In the genomic region with DNA sequence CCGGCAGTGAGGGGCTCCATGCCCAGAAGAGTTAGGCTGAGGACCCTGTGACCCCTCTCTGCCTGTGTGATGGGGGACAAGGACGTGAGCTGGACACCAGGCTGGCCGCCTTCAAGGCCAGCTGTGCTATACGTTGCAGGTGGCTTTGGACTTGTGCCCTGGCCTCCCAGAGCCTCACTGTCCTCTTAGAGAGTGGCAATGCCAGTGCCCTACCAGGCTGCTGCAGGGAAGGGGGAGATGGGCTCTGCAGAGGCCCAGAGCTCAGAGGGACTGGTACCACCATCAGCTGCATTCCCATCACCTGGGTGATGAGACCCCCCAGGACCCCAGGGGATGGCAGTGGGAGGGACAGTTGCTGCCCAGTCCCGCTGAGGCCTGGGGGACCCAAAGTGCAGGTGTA, we compare ENCODE assay signal across 13 cellular contexts.
"Had no signal": no experiment of that assay in that cellular context is flagged by ENCODE, and none has a peak within 500 bp of the region (broad histone marks: within the 10 kb centered on the region; RNA-seq: fewer than 3 reads in every experiment).

No MANE protein-coding gene starts in this region.

- H3K27me3 Mint-ChIP-seq: activated CD4-positive, alpha-beta memory T cell treated with anti-CD3 and anti-CD28 coated beads for 36 hours had no signal

- H3K27ac Mint-ChIP-seq: activated CD4-positive, alpha-beta memory T cell treated with anti-CD3 and anti-CD28 coated beads for 36 hours; dendritic cell treated with granulocyte-macrophage colony-stimulating factor and Interleukin-4, amounts not matched to agents 40 ng/mL and 50 ng/mL, for 4 days; immature natural killer cell; memory B cell; nephron had no signal

- H3K9me3 Mint-ChIP-seq: activated CD4-positive, alpha-beta memory T cell treated with anti-CD3 and anti-CD28 coated beads for 36 hours; activated T-cell treated with anti-CD3 and anti-CD28 coated beads, Interleukin-2, amount 50 U/mL, for 4 hours; dendritic cell treated with granulocyte-macrophage colony-stimulating factor and Interleukin-4, amounts not matched to agents 40 ng/mL and 50 ng/mL, for 4 days; immature natural killer cell; memory B cell; nephron had no signal

- H3K36me3 ChIP-seq: pancreas had no signal

- H3K27me3 ChIP-seq: pancreas had no signal

- H3K4me3 ChIP-seq: pancreas had no signal

- ATAC-seq: activated T-cell treated with anti-CD3 and anti-CD28 coated beads, Interleukin-2, amount 50 U/mL, for 4 hours; left colon; pancreas had no signal

- H3K4me3 Mint-ChIP-seq: activated CD4-positive, alpha-beta memory T cell treated with anti-CD3 and anti-CD28 coated beads for 36 hours; activated T-cell treated with anti-CD3 and anti-CD28 coated beads, Interleukin-2, amount 50 U/mL, for 4 hours; dendritic cell treated with granulocyte-macrophage colony-stimulating factor and Interleukin-4, amounts not matched to agents 40 ng/mL and 50 ng/mL, for 4 days; immature natural killer cell; memory B cell; nephron had no signal

- DNase-seq: activated CD4-positive, alpha-beta memory T cell treated with anti-CD3 and anti-CD28 coated beads for 36 hours; activated CD4-positive, alpha-beta T cell treated with anti-CD3 and anti-CD28 coated beads for 1 hour; activated T-cell treated with anti-CD3 and anti-CD28 coated beads, Interleukin-2, amount 50 U/mL, for 4 hours; central memory CD4-positive, alpha-beta T cell; immature natural killer cell; stimulated activated CD4-positive, alpha-beta T cell treated with anti-CD3 and anti-CD28 coated beads, Interleukin-2, amount 100 ng/mL, for 24 hours; stimulated activated naive CD4-positive, alpha-beta T cell; T-helper 9 cell had no signal

- H3K4me1 Mint-ChIP-seq: immature natural killer cell, memory B cell had no signal

- H3K36me3 Mint-ChIP-seq: activated CD4-positive, alpha-beta memory T cell treated with anti-CD3 and anti-CD28 coated beads for 36 hours; immature natural killer cell; memory B cell had no signal
